Comparison of ENCODE assay signal across 8 cellular contexts in the genomic region with DNA sequence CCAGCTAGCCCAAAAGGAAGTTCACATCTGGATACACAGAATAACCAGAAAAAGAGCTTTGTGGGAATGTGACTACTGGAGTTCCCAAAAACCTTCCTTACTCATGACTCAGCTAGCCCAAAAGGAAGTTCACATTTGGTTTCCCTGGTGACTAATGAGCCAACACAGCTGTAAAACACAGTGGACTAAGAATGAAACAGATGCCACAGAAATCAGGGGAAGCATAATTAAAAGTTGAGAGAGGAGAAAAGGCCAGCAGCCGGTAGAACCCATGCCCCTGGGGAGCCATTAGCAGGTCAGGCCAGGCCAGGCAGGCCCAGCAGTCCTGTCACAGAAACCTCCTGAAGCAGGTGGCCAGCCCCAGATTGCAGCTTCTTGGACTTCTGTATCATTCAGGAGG.
DNase-seq lines count a peak whose midpoint lies in the region; ATAC-seq and TF ChIP-seq lines count a peak whose summit lies in the region.

No MANE protein-coding gene starts in this region.

- peaks cover 23% of the 10 kb centered on the region for H3K27me3 Mint-ChIP-seq in endothelial cell (ENCODE audit: unreplicated experiment)

- H3K9me3 Mint-ChIP-seq in endothelial cell (ENCODE audit: unreplicated experiment), result no peaks in the 10 kb centered on the region

- DNase-seq in GDM1 (lab: John Stamatoyannopoulos, UW), result peak; percentile 11
- peak; percentile 8 for DNase-seq in NOMO-1 treated with dmso at 0.1 percent for 144 hours (lab: John Stamatoyannopoulos, UW; ENCODE audit: unreplicated experiment)
- no peak for DNase-seq in endothelial cell (ENCODE audit: low spot score)
- DNase-seq in myocyte (ENCODE audit: low read depth), result peak; percentile 97
- DNase-seq in T-helper 2 cell, result no peak
- DNase-seq in NCI-H187 (lab: John Stamatoyannopoulos, UW), result no peak
- DNase-seq in amygdala (lab: John Stamatoyannopoulos, UW), result no peak

- H3K36me3 Mint-ChIP-seq in endothelial cell (ENCODE audit: low read depth, unreplicated experiment), result peaks cover 54% of the 10 kb centered on the region

- peak overlapping the region; percentile 88 for H3K27ac Mint-ChIP-seq in endothelial cell (ENCODE audit: unreplicated experiment)

- peak; percentile 69 for ATAC-seq in HG02759 (IDR thresholded peaks at IDR 0.05; ENCODE audit: unreplicated experiment)

- no peak for TF ChIP-seq CTCF in endothelial cell (IDR thresholded peaks at IDR 0.05; ENCODE audit: unreplicated experiment)

- no peak overlapping the region for H3K4me3 Mint-ChIP-seq in endothelial cell (ENCODE audit: unreplicated experiment)

- H3K4me1 Mint-ChIP-seq in endothelial cell (ENCODE audit: unreplicated experiment), result peaks cover 22% of the 10 kb centered on the region

Comparison
In these comparisons a context has a peak if more than half of its experiments do, and no peak if none do; other contexts are left out.
1. DNase-seq: peak in GDM1 (single experiment), NOMO-1 treated with dmso at 0.1 percent for 144 hours (single experiment) and myocyte (single experiment); none in endothelial cell (single experiment), T-helper 2 cell (0 of 5), NCI-H187 (0 of 2) and amygdala (0 of 56).